In genomic region chr5:131262953-131263541, GRCh38 we compare ENCODE assay signal across 2 cellular contexts.
TF ChIP-seq lines count a peak whose summit lies in the region.

No MANE protein-coding gene starts in this region.

TF ChIP-seq in H1, 55 proteins besides CTCF, POLR2A, EP300 and RAD21 (continued from another document):
- TF ChIP-seq CHD7 (IDR thresholded peaks at IDR 0.05; ENCODE audit: insufficient replicate concordance, low read length) = no peak
- no peak for TF ChIP-seq POU5F1 (IDR thresholded peaks at IDR 0.05; ENCODE audit: low read depth, low read length)
- TF ChIP-seq NRF1 (IDR thresholded peaks at IDR 0.05; ENCODE audit: low read depth, low read length) = no peak
- no peak for TF ChIP-seq CREB1 (IDR thresholded peaks at IDR 0.05)
- no peak for TF ChIP-seq YY1 (IDR thresholded peaks at IDR 0.05; ENCODE audit: low read depth, low read length)
- no peak for TF ChIP-seq TBP (IDR thresholded peaks at IDR 0.05; ENCODE audit: low read depth, low read length)

TF ChIP-seq in neural cell, 6 proteins besides CTCF, POLR2A, EP300 and RAD21 (continued from another document):
- no peak for TF ChIP-seq REST (IDR thresholded peaks at IDR 0.05; ENCODE audit: borderline replicate concordance)
- TF ChIP-seq MXI1 (conservative IDR thresholded peaks at IDR 0.05; ENCODE audit: poor library complexity, severe bottlenecking) = no peak
- TF ChIP-seq TAF1 (IDR thresholded peaks at IDR 0.05; ENCODE audit: low read depth) = no peak
- no peak for TF ChIP-seq SMC3 (conservative IDR thresholded peaks at IDR 0.05; ENCODE audit: poor library complexity)
- no peak for TF ChIP-seq POLR2AphosphoS5 (IDR thresholded peaks at IDR 0.05)
